In the genomic region with DNA sequence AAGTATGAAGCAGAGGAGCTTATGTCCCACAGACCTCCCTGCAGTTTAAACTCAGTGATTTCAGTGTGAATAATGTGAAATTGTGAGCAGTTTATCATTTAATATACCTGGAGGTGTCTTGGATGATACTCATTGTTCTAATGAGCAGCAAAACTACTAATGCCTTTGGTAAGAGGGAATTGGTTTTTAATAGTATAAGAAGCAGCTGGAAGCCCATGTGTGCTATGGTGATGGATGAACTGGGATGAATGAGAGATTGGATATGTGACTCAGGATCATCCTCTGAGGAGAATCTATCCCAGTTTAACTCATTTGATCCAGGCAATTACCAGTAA, we compare ENCODE assay signal across 23 cellular contexts. TPM values are rescaled to one million over a fixed set of nuclear protein-coding genes. Genes with fewer than 3 reads are reported as not detected.
DNase-seq lines count a peak whose midpoint lies in the region; ATAC-seq lines count a peak whose summit lies in the region.
"Had no signal": no experiment of that assay in that cellular context is flagged by ENCODE, and none has a peak within 500 bp of the region (broad histone marks: within the 10 kb centered on the region; RNA-seq: fewer than 3 reads in every experiment).

No MANE protein-coding gene starts in this region.

- no peak for DNase-seq in stimulated activated naive CD8-positive, alpha-beta T cell treated with anti-CD3 and anti-CD28 coated beads, Interleukin-15, amount 100 ng/mL, for 72 hours
- DNase-seq in stimulated activated naive CD8-positive, alpha-beta T cell treated with anti-CD3 and anti-CD28 coated beads, Interleukin-15, Interleukin-2, amounts not matched to agents 100 U/mL and 50 U/mL, for 24 hours, result no peak
- DNase-seq in T-helper 17 cell (no peak), islet precursor cell (peak; percentile 5), putamen (ENCODE audit: low spot score) (no peak), DMS114 treated with DMSO at 0.1 percent for 48 hours (lab: John Stamatoyannopoulos, UW; ENCODE audit: unreplicated experiment) (no peak), medulla oblongata (ENCODE audit: extremely low spot score) (no peak), NCI-H748 (lab: John Stamatoyannopoulos, UW; ENCODE audit: unreplicated experiment) (no peak)
- DNase-seq: activated CD4-positive, alpha-beta T cell treated with anti-CD3 and anti-CD28 coated beads, Interleukin-2, amount 50 U/mL, for 1 hour; activated gamma-delta T cell treated with Interleukin-2 at 50 U/mL for 16 hours; amniotic stem cell; EL; KBM-7; left cardiac atrium; mesenchymal stem cell; naive thymus-derived CD8-positive, alpha-beta T cell; NCI-H526; SW 1271 had no signal

- H3K27ac Mint-ChIP-seq in stimulated activated naive CD8-positive, alpha-beta T cell treated with anti-CD3 and anti-CD28 coated beads, Interleukin-15, amount 100 ng/mL, for 72 hours, result peak overlapping the region; percentile 20 to 92
- H3K27ac Mint-ChIP-seq in T-helper 17 cell, result peak overlapping the region; percentile 29
- H3K27ac Mint-ChIP-seq: naive thymus-derived CD8-positive, alpha-beta T cell had no signal

- ATAC-seq in stimulated activated naive CD8-positive, alpha-beta T cell treated with anti-CD3 and anti-CD28 coated beads, Interleukin-15, amount 100 ng/mL, for 72 hours, result no peak
- no peak for ATAC-seq in stimulated activated naive CD8-positive, alpha-beta T cell treated with anti-CD3 and anti-CD28 coated beads, Interleukin-15, Interleukin-2, amounts not matched to agents 100 U/mL and 50 U/mL, for 24 hours
- ATAC-seq in T-helper 17 cell, result no peak
- ATAC-seq: HCT116; left cardiac atrium; naive thymus-derived CD8-positive, alpha-beta T cell had no signal

- peak overlapping the region; percentile 48 to 50 for H3K4me3 Mint-ChIP-seq in stimulated activated naive CD8-positive, alpha-beta T cell treated with anti-CD3 and anti-CD28 coated beads, Interleukin-15, amount 100 ng/mL, for 72 hours
- H3K4me3 Mint-ChIP-seq in T-helper 17 cell, result peak overlapping the region; percentile 25

- H3K9me3 Mint-ChIP-seq in stimulated activated naive CD8-positive, alpha-beta T cell treated with anti-CD3 and anti-CD28 coated beads, Interleukin-15, amount 100 ng/mL, for 72 hours, result no peaks in the 10 kb centered on the region
- H3K9me3 Mint-ChIP-seq: naive thymus-derived CD8-positive, alpha-beta T cell had no signal

- H3K36me3 Mint-ChIP-seq in T-helper 17 cell (ENCODE audit: low read depth), result peaks cover 9% of the 10 kb centered on the region
- H3K36me3 Mint-ChIP-seq: naive thymus-derived CD8-positive, alpha-beta T cell had no signal

- H3K4me1 Mint-ChIP-seq in stimulated activated naive CD8-positive, alpha-beta T cell treated with anti-CD3 and anti-CD28 coated beads, Interleukin-15, amount 100 ng/mL, for 72 hours, result peaks cover 17% of the 10 kb centered on the region
- peaks cover 3% of the 10 kb centered on the region for H3K4me1 Mint-ChIP-seq in T-helper 17 cell

- H3K27me3 Mint-ChIP-seq in stimulated activated naive CD8-positive, alpha-beta T cell treated with anti-CD3 and anti-CD28 coated beads, Interleukin-15, amount 100 ng/mL, for 72 hours, result peaks cover 24% of the 10 kb centered on the region
- H3K27me3 Mint-ChIP-seq in T-helper 17 cell, result peaks cover 45% of the 10 kb centered on the region

- H3K9me3 ChIP-seq in T-helper 17 cell (ENCODE audit: control insufficient read depth, low read length, poor library complexity, severe bottlenecking), result no peaks in the 10 kb centered on the region
- H3K9me3 ChIP-seq: esophagus muscularis mucosa had no signal

RNA-seq across cellular contexts. Expression of gene CCDC184, which starts 7.1 kb away (rescaled TPM):
- 1 to 10 TPM; 7.5 to 8.6 TPM for total RNA-seq in T-helper 17 cell
- total RNA-seq: naive thymus-derived CD8-positive, alpha-beta T cell had no signal

RNA-seq across cellular contexts. Expression of gene ASB8, which starts 19.1 kb away (rescaled TPM):
- total RNA-seq in T-helper 17 cell, result 10 to 100 TPM; 39.0 to 59.6 TPM

RNA-seq across cellular contexts. Expression of gene OR10AD1, which starts 26.7 kb away (rescaled TPM):
- total RNA-seq in T-helper 17 cell, result not detected
- total RNA-seq: esophagus muscularis mucosa; left cardiac atrium; naive thymus-derived CD8-positive, alpha-beta T cell; posterior vena cava; subcutaneous adipose tissue; ureter had no signal

RNA-seq across cellular contexts. Expression of gene PFKM, which starts 57.2 kb away (rescaled TPM):
- 10 to 100 TPM; 19.6 to 19.9 TPM for total RNA-seq in T-helper 17 cell
